In genomic region chr5:91280062-91280941, GRCh38 we compare ENCODE assay signal across 1 cellular context.
TF ChIP-seq lines count a peak whose summit lies in the region.

No MANE protein-coding gene starts in this region.

TF ChIP-seq in K562, 482 proteins besides CTCF, POLR2A, EP300 and RAD21 (continued from another document and continues in another):
- TF ChIP-seq PRDM10 (IDR thresholded peaks at IDR 0.05; ENCODE audit: partially characterized antibody) (peak; percentile 46), DMBX1 (CRISPR knock-in tag; IDR thresholded peaks at IDR 0.05; ENCODE audit: borderline replicate concordance) (0 out of 2 replicates have a peak, but pooled peaks have one; percentile 39), MGA (IDR thresholded peaks at IDR 0.05) (peak; percentile 92), ZBTB7A (IDR thresholded peaks at IDR 0.05; ENCODE audit: borderline replicate concordance, control insufficient read depth, low read depth, low read length) (peak; percentile 96), SOX6 (IDR thresholded peaks at IDR 0.05) (peak; percentile 54), MITF (IDR thresholded peaks at IDR 0.05) (peak; percentile 76), TEAD4 (IDR thresholded peaks at IDR 0.05; ENCODE audit: low read length) (no peak; the same call in 1 of the 2 replicates), TEAD4 (CRISPR knock-in tag; IDR thresholded peaks at IDR 0.05; ENCODE audit: borderline replicate concordance) (peak; percentile 84; the same call in 1 of the 2 replicates), PCBP2 (IDR thresholded peaks at IDR 0.05; ENCODE audit: low read depth, low read length, poor library complexity, severe bottlenecking) (no peak), ETV6 (IDR thresholded peaks at IDR 0.05; ENCODE audit: borderline replicate concordance in 1 of 2, low read depth in 2 of 2, low read length in 1 of 2) (peak in 1 of 2 experiments; percentile 45; a peak in 1 of 4 replicates), ETV6 (CRISPR knock-in tag; IDR thresholded peaks at IDR 0.05; ENCODE audit: borderline replicate concordance) (no peak), SMARCA4 (IDR thresholded peaks at IDR 0.05) (peak; percentile 87), ID3 (CRISPR knock-in tag; IDR thresholded peaks at IDR 0.05) (no peak), ID3 (tag; IDR thresholded peaks at IDR 0.05) (peak; percentile 82; the same call in 1 of the 2 replicates), CTCFL (IDR thresholded peaks at IDR 0.05; ENCODE audit: borderline replicate concordance, insufficient read depth, low read depth, low read length, poor library complexity, severe bottlenecking) (no peak), NR4A1 (CRISPR knock-in tag; IDR thresholded peaks at IDR 0.05) (no peak), NR4A1 (tag; IDR thresholded peaks at IDR 0.05) (peak; percentile 66; the same call in 1 of the 2 replicates), FOXP4 (CRISPR knock-in tag; IDR thresholded peaks at IDR 0.05; ENCODE audit: borderline replicate concordance) (peak; percentile 61; the same call in 1 of the 2 replicates), CBX5 (IDR thresholded peaks at IDR 0.05; ENCODE audit: borderline replicate concordance, low read depth) (peak; percentile 19; the same call in 1 of the 2 replicates), MAX (CRISPR knock-in tag; IDR thresholded peaks at IDR 0.05) (peak; percentile 91), ZNF609 (CRISPR knock-in tag; IDR thresholded peaks at IDR 0.05; ENCODE audit: borderline replicate concordance) (peak; percentile 76; the same call in 1 of the 2 replicates), HNRNPLL (IDR thresholded peaks at IDR 0.05; ENCODE audit: low read depth, low read length, poor library complexity, severe bottlenecking) (peak; percentile 96), ZKSCAN1 (IDR thresholded peaks at IDR 0.05; ENCODE audit: low read depth, low read length) (peak; percentile 72)
